ENCODE assay signal across 16 cellular contexts in the genomic region with DNA sequence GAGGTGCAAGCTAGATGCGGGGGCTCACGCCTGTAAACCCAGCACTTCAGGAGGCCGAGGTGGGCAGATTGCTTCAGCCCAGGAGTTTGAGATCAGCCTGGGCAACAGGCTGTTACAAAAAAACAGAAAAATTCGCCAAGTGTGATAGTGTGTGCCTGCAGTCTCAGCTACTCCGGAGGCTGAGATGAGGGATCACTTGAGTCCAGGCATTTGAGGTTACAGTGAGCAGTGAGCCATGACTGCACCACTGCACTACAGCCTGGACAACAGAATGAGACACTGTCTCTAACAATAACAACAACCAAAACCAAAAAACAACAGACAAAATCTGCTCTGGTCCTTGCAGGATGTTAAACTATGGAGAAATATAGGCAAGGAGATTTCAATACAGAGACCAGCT. TPM values are rescaled to one million over a fixed set of nuclear protein-coding genes. Genes with fewer than 3 reads are reported as not detected.
DNase-seq lines count a peak whose midpoint lies in the region; ATAC-seq, FAIRE-seq and TF ChIP-seq lines count a peak whose summit lies in the region.
"Had no signal": no experiment of that assay in that cellular context is flagged by ENCODE, and none has a peak within 500 bp of the region (broad histone marks: within the 10 kb centered on the region; RNA-seq: fewer than 3 reads in every experiment).

No MANE protein-coding gene starts in this region.

- no peak for FAIRE-seq in astrocyte (lab: Jason Lieb, UNC)

- DNase-seq in BE2C = peak; percentile 45
- no peak for DNase-seq in HL-60 (ENCODE audit: low read depth in 1 of 2, low spot score in 1 of 2)
- peak; percentile 32 for DNase-seq in astrocyte (ENCODE audit: low read depth)
- no peak for DNase-seq in memory B cell (ENCODE audit: low spot score in 2 of 2)
- DNase-seq in NCI-H226 = no peak
- DNase-seq in foreskin melanocyte = no peak
- no peak for DNase-seq in MM.1S
- DNase-seq: activated CD8-positive, alpha-beta memory T cell treated with anti-CD3 and anti-CD28 coated beads, Interleukin-2, amount 50 U/mL, for 48 hours; AML-193; anterior cingulate cortex; islet precursor cell; NCI-H187; stimulated activated naive CD8-positive, alpha-beta T cell treated with anti-CD3 and anti-CD28 coated beads, Interleukin-15, amount 100 ng/mL, for 72 hours; T-helper 9 cell had no signal

- H4K20me1 ChIP-seq in astrocyte (ENCODE audit: insufficient read depth, low read length) (peaks cover 77% of the 10 kb centered on the region), MM.1S (ENCODE audit: insufficient read depth, low read length) (no peaks in the 10 kb centered on the region)

- peak overlapping the region; percentile 75 for H3K27ac Mint-ChIP-seq in astrocyte (ENCODE audit: unreplicated experiment)
- H3K27ac Mint-ChIP-seq in memory B cell = peak overlapping the region; percentile 14
- H3K27ac Mint-ChIP-seq: stimulated activated naive CD8-positive, alpha-beta T cell treated with anti-CD3 and anti-CD28 coated beads, Interleukin-15, amount 100 ng/mL, for 72 hours had no signal

- no peaks in the 10 kb centered on the region for H3K9me2 ChIP-seq in MM.1S (replicated peaks; ENCODE audit: insufficient read depth, low read length)

- H3K9me3 Mint-ChIP-seq in astrocyte (ENCODE audit: unreplicated experiment) (no peaks in the 10 kb centered on the region), memory B cell (no peaks in the 10 kb centered on the region)
- H3K9me3 Mint-ChIP-seq: stimulated activated naive CD8-positive, alpha-beta T cell treated with anti-CD3 and anti-CD28 coated beads, Interleukin-15, amount 100 ng/mL, for 72 hours had no signal

- no peaks in the 10 kb centered on the region for H3K27me3 Mint-ChIP-seq in astrocyte (ENCODE audit: low read depth, unreplicated experiment)
- H3K27me3 Mint-ChIP-seq in memory B cell = no peaks in the 10 kb centered on the region
- H3K27me3 Mint-ChIP-seq: stimulated activated naive CD8-positive, alpha-beta T cell treated with anti-CD3 and anti-CD28 coated beads, Interleukin-15, amount 100 ng/mL, for 72 hours had no signal

- H3K27ac ChIP-seq in HL-60 (replicated peaks) (peak overlapping the region; percentile 22; the same call in 1 of the 2 replicates), astrocyte (ENCODE audit: low read depth, low read length) (peak overlapping the region; percentile 48), MM.1S (ENCODE audit: low read length) (no peak overlapping the region)

- H3K79me2 ChIP-seq in astrocyte (ENCODE audit: insufficient read depth, low read length) (peaks cover 94% of the 10 kb centered on the region), MM.1S (ENCODE audit: low read length) (peaks cover 93% of the 10 kb centered on the region)

- no peak overlapping the region for H3K4me3 Mint-ChIP-seq in astrocyte (ENCODE audit: unreplicated experiment)
- no peak overlapping the region for H3K4me3 Mint-ChIP-seq in memory B cell
- H3K4me3 Mint-ChIP-seq: stimulated activated naive CD8-positive, alpha-beta T cell treated with anti-CD3 and anti-CD28 coated beads, Interleukin-15, amount 100 ng/mL, for 72 hours had no signal

- no peak for TF ChIP-seq CTCF in BE2C (IDR thresholded peaks at IDR 0.05; ENCODE audit: low read depth, low read length)
- TF ChIP-seq CTCF in HL-60 (IDR thresholded peaks at IDR 0.05; ENCODE audit: insufficient read depth, low read length) = no peak
- no peak for TF ChIP-seq CTCF in astrocyte (IDR thresholded peaks at IDR 0.05; ENCODE audit: insufficient read depth, low read depth, low read length)
- TF ChIP-seq CTCF in MM.1S (IDR thresholded peaks at IDR 0.05; ENCODE audit: low read length) = no peak

- peaks cover 18% of the 10 kb centered on the region for H3K4me1 ChIP-seq in BE2C
- peaks cover 19% of the 10 kb centered on the region for H3K4me1 ChIP-seq in astrocyte (ENCODE audit: insufficient read depth, low read length)
- H3K4me1 ChIP-seq in MM.1S (ENCODE audit: low read length) = peaks cover 10% of the 10 kb centered on the region; the same call in 1 of the 2 replicates

- H2AFZ ChIP-seq in astrocyte (ENCODE audit: low read depth, low read length) (no peak overlapping the region), MM.1S (ENCODE audit: low read length) (no peak overlapping the region)

- H3K9me3 ChIP-seq in BE2C (no peaks in the 10 kb centered on the region; the same call in 1 of the 2 replicates), astrocyte (ENCODE audit: insufficient read depth, low read depth, low read length) (no peaks in the 10 kb centered on the region), MM.1S (replicated peaks; ENCODE audit: insufficient read depth, low read length) (no peaks in the 10 kb centered on the region)

- H3K4me3 ChIP-seq in BE2C (ENCODE audit: low read depth, low read length) (no peak overlapping the region; the same call in 1 of the 2 replicates), HL-60 (replicated peaks; ENCODE audit: insufficient read depth, low read length) (no peak overlapping the region), astrocyte (ENCODE audit: insufficient read depth, low read depth, low read length) (peak overlapping the region; percentile 8), MM.1S (ENCODE audit: low read length) (no peak overlapping the region)

- H3K36me3 Mint-ChIP-seq in astrocyte (ENCODE audit: low read depth, unreplicated experiment) = no peaks in the 10 kb centered on the region
- peaks cover 10% of the 10 kb centered on the region for H3K36me3 Mint-ChIP-seq in memory B cell

- H3K36me3 ChIP-seq in BE2C (peaks cover 2% of the 10 kb centered on the region; the same call in 1 of the 2 replicates), astrocyte (ENCODE audit: insufficient read depth, low read length) (no peaks in the 10 kb centered on the region), MM.1S (replicated peaks; ENCODE audit: insufficient read depth, low read length) (no peaks in the 10 kb centered on the region)

- no peak for ATAC-seq in memory B cell (ENCODE audit: low read depth)
- no peak for ATAC-seq in GM18861 (IDR thresholded peaks at IDR 0.05; ENCODE audit: unreplicated experiment)
- ATAC-seq: HCT116; stimulated activated naive CD8-positive, alpha-beta T cell treated with anti-CD3 and anti-CD28 coated beads, Interleukin-15, amount 100 ng/mL, for 72 hours had no signal

- H3K4me1 Mint-ChIP-seq in astrocyte (ENCODE audit: low read depth, unreplicated experiment) (peaks cover 41% of the 10 kb centered on the region), memory B cell (peaks cover 32% of the 10 kb centered on the region)

- H3K27me3 ChIP-seq in BE2C (no peaks in the 10 kb centered on the region), HL-60 (ENCODE audit: insufficient read depth, poor library complexity, severe bottlenecking) (no peaks in the 10 kb centered on the region), astrocyte (ENCODE audit: insufficient read depth, low read length) (no peaks in the 10 kb centered on the region), MM.1S (replicated peaks; ENCODE audit: insufficient read depth, low read length) (no peaks in the 10 kb centered on the region)

- H3K4me2 ChIP-seq in astrocyte (ENCODE audit: low read length) (peak overlapping the region; percentile 73), MM.1S (ENCODE audit: low read depth, low read length) (no peak overlapping the region)

- H3K9ac ChIP-seq in astrocyte (ENCODE audit: low read length) (peak overlapping the region; percentile 55), MM.1S (ENCODE audit: low read length) (no peak overlapping the region)

- peaks cover 5% of the 10 kb centered on the region; the same call in 1 of the 2 replicates for H3F3A ChIP-seq in MM.1S (ENCODE audit: insufficient read depth, low read length)

RNA-seq across cellular contexts. Expression of a gene that starts 13.9 kb away (rescaled TPM):
- 14.4 TPM for polyA plus RNA-seq in BE2C (2012; ENCODE audit: insufficient read depth, insufficient read length, low read depth)
- 48.1 and 53.2 TPM in 2 replicates for total RNA-seq in astrocyte

RNA-seq across cellular contexts. Expression of a gene that starts 28.1 kb away (rescaled TPM):
- polyA plus RNA-seq in BE2C (2012; ENCODE audit: insufficient read depth, insufficient read length, low read depth) = not detected
- total RNA-seq in astrocyte = not detected in 2 replicates

Comparison
In these comparisons a context has a peak if more than half of its experiments do, and no peak if none do; other contexts are left out.
1. DNase-seq: peak in BE2C (single experiment) and astrocyte (single experiment); none in HL-60 (0 of 2), memory B cell (0 of 2), NCI-H226 (single experiment), foreskin melanocyte (single experiment) and MM.1S (single experiment).